ENCODE assay signal across 38 cellular contexts in genomic region chr4:128556756-128557155, GRCh38.
"Had no signal": no experiment of that assay in that cellular context is flagged by ENCODE, and none has a peak within 500 bp of the region (broad histone marks: within the 10 kb centered on the region; RNA-seq: fewer than 3 reads in every experiment).

No MANE protein-coding gene starts in this region.

- H3K27me3 ChIP-seq: adrenal gland, cardiac muscle cell had no signal

- H3K27ac ChIP-seq: adrenal gland, cardiac muscle cell, VCaP had no signal

- H3K4me3 Mint-ChIP-seq: activated B cell treated with CpG ODN at 0.5 μM for 24 hours; activated CD4-positive, alpha-beta memory T cell treated with anti-CD3 and anti-CD28 coated beads for 36 hours; activated CD4-positive, alpha-beta T cell treated with anti-CD3 and anti-CD28 coated beads, Interleukin-2, amount 10 ng/mL, durations not matched to agents 24 days and 14 days; activated CD8-positive, alpha-beta T cell treated with anti-CD3 and anti-CD28 coated beads for 36 hours; activated naive CD4-positive, alpha-beta T cell treated with anti-CD3 and anti-CD28 coated beads for 36 hours; activated naive CD8-positive, alpha-beta T cell treated with anti-CD3 and anti-CD28 coated beads for 36 hours; activated T-cell treated with anti-CD3 and anti-CD28 coated beads, Interleukin-2, amount 50 U/mL, for 4 hours; activated T-cell treated with anti-CD3 and anti-CD28 coated beads, Interleukin-2, amount 50 U/mL, for 72 hours; activated T-helper 1 cell treated with anti-CD3 and anti-CD28 coated beads, Interleukin-12 subunit alpha, Interleukin-12 subunit beta, Interleukin-2, Interleukin-4 antibody, amounts not matched to agents 30 ng/mL and 10 ng/mL and 1 ng/mL, durations not matched to agents 14 hours and 24 hours and 36 hours; activated T-helper 17 cell treated with anti-CD3 and anti-CD28 coated beads, Interleukin-2, amount 50 U/mL, for 72 hours; brain; central memory CD8-positive, alpha-beta T cell; T-helper 1 cell treated with Interleukin-12 subunit alpha and Interleukin-12 subunit beta and Interleukin-4 antibody, amounts not matched to agents 30 μg/mL and 1 μg/mL, for 36 hours; T-helper 2 cell treated with Interferon-gamma antibody and Interleukin-4, amounts not matched to agents 5 μg/mL and 100 μg/mL, for 36 hours had no signal

- H3K36me3 ChIP-seq: adrenal gland, cardiac muscle cell had no signal

- H3K27ac Mint-ChIP-seq: activated B cell treated with CpG ODN at 0.5 μM for 24 hours; activated CD4-positive, alpha-beta memory T cell treated with anti-CD3 and anti-CD28 coated beads for 36 hours; activated CD4-positive, alpha-beta T cell treated with anti-CD3 and anti-CD28 coated beads, Interleukin-2, amount 10 ng/mL, durations not matched to agents 24 days and 14 days; activated CD8-positive, alpha-beta T cell treated with anti-CD3 and anti-CD28 coated beads for 36 hours; activated naive CD4-positive, alpha-beta T cell treated with anti-CD3 and anti-CD28 coated beads for 36 hours; activated naive CD4-positive, alpha-beta T cell treated with anti-CD3 and anti-CD28 coated beads, Interleukin-2, amount 50 U/mL, for 72 hours; activated naive CD8-positive, alpha-beta T cell treated with anti-CD3 and anti-CD28 coated beads for 36 hours; activated T-cell treated with anti-CD3 and anti-CD28 coated beads, Interleukin-2, amount 50 U/mL, for 72 hours; activated T-helper 1 cell treated with anti-CD3 and anti-CD28 coated beads, Interleukin-12 subunit alpha, Interleukin-12 subunit beta, Interleukin-2, Interleukin-4 antibody, amounts not matched to agents 30 ng/mL and 10 ng/mL and 1 ng/mL, durations not matched to agents 14 hours and 24 hours and 36 hours; activated T-helper 17 cell treated with anti-CD3 and anti-CD28 coated beads, Interleukin-2, amount 50 U/mL, for 72 hours; brain; T-helper 1 cell treated with Interleukin-12 subunit alpha and Interleukin-12 subunit beta and Interleukin-4 antibody, amounts not matched to agents 30 μg/mL and 1 μg/mL, for 36 hours; T-helper 2 cell treated with Interferon-gamma antibody and Interleukin-4, amounts not matched to agents 5 μg/mL and 100 μg/mL, for 36 hours had no signal

- DNase-seq: activated B cell treated with CpG ODN at 0.5 μM for 24 hours; activated CD4-positive, alpha-beta memory T cell treated with anti-CD3 and anti-CD28 coated beads for 36 hours; activated CD4-positive, alpha-beta T cell treated with anti-CD3 and anti-CD28 coated beads for 4 hours; activated CD4-positive, alpha-beta T cell treated with anti-CD3 and anti-CD28 coated beads, Interleukin-2, amount 10 ng/mL, durations not matched to agents 24 days and 14 days; activated CD4-positive, alpha-beta T cell treated with anti-CD3 and anti-CD28 coated beads, Interleukin-2, amount 50 U/mL, for 1 hour; activated CD4-positive, alpha-beta T cell treated with anti-CD3 and anti-CD28 coated beads, Interleukin-2, amount 50 U/mL, for 4 hours; activated CD4-positive, CD25-positive, alpha-beta regulatory T cell treated with anti-CD3 and anti-CD28 coated beads, Interleukin-2, amount 50 U/mL, for 72 hours; activated CD8-positive, alpha-beta memory T cell treated with anti-CD3 and anti-CD28 coated beads, Interleukin-2, amount 50 U/mL, for 4 hours; activated CD8-positive, alpha-beta T cell treated with anti-CD3 and anti-CD28 coated beads for 36 hours; activated effector memory CD4-positive, alpha-beta T cell treated with anti-CD3 and anti-CD28 coated beads, Interleukin-2, amount 50 U/mL, for 16 hours; activated gamma-delta T cell treated with Interleukin-2 at 50 U/mL for 16 hours; activated naive CD4-positive, alpha-beta T cell; activated naive CD4-positive, alpha-beta T cell treated with anti-CD3 and anti-CD28 coated beads for 36 hours; activated naive CD4-positive, alpha-beta T cell treated with anti-CD3 and anti-CD28 coated beads, Interleukin-2, amount 50 U/mL, for 16 hours; activated naive CD8-positive, alpha-beta T cell treated with anti-CD3 and anti-CD28 coated beads for 36 hours; activated T-cell treated with anti-CD3 and anti-CD28 coated beads for 4 hours; activated T-cell treated with anti-CD3 and anti-CD28 coated beads, Interleukin-2, amount 50 U/mL, for 1 hour; activated T-cell treated with anti-CD3 and anti-CD28 coated beads, Interleukin-2, amount 50 U/mL, for 4 hours; activated T-cell treated with anti-CD3 and anti-CD28 coated beads, Interleukin-2, amount 50 U/mL, for 72 hours; adrenal gland; amniotic stem cell; aorta; caudate nucleus; cerebellar nuclear complex; T-helper 1 cell; T-helper 2 cell; T-helper 9 cell had no signal

- H3K9me3 ChIP-seq: adrenal gland had no signal

- H3K9me3 Mint-ChIP-seq: activated B cell treated with CpG ODN at 0.5 μM for 24 hours; activated CD4-positive, alpha-beta memory T cell treated with anti-CD3 and anti-CD28 coated beads for 36 hours; activated CD4-positive, alpha-beta T cell treated with anti-CD3 and anti-CD28 coated beads, Interleukin-2, amount 10 ng/mL, durations not matched to agents 24 days and 14 days; activated CD8-positive, alpha-beta T cell treated with anti-CD3 and anti-CD28 coated beads for 36 hours; activated naive CD4-positive, alpha-beta T cell treated with anti-CD3 and anti-CD28 coated beads for 36 hours; activated naive CD4-positive, alpha-beta T cell treated with anti-CD3 and anti-CD28 coated beads, Interleukin-2, amount 50 U/mL, for 72 hours; activated naive CD8-positive, alpha-beta T cell treated with anti-CD3 and anti-CD28 coated beads for 36 hours; activated T-cell treated with anti-CD3 and anti-CD28 coated beads, Interleukin-2, amount 50 U/mL, for 4 hours; activated T-cell treated with anti-CD3 and anti-CD28 coated beads, Interleukin-2, amount 50 U/mL, for 72 hours; activated T-helper 1 cell treated with anti-CD3 and anti-CD28 coated beads, Interleukin-12 subunit alpha, Interleukin-12 subunit beta, Interleukin-2, Interleukin-4 antibody, amounts not matched to agents 30 ng/mL and 10 ng/mL and 1 ng/mL, durations not matched to agents 14 hours and 24 hours and 36 hours; activated T-helper 17 cell treated with anti-CD3 and anti-CD28 coated beads, Interleukin-2, amount 50 U/mL, for 72 hours; central memory CD8-positive, alpha-beta T cell; T-helper 1 cell treated with Interleukin-12 subunit alpha and Interleukin-12 subunit beta and Interleukin-4 antibody, amounts not matched to agents 30 μg/mL and 1 μg/mL, for 36 hours; T-helper 2 cell treated with Interferon-gamma antibody and Interleukin-4, amounts not matched to agents 5 μg/mL and 100 μg/mL, for 36 hours had no signal

- H3K36me3 Mint-ChIP-seq: activated CD4-positive, alpha-beta memory T cell treated with anti-CD3 and anti-CD28 coated beads for 36 hours; brain had no signal

- H3K27me3 Mint-ChIP-seq: brain had no signal

- H3K4me3 ChIP-seq: adrenal gland, cardiac muscle cell had no signal

- ATAC-seq: activated CD8-positive, alpha-beta T cell treated with anti-CD3 and anti-CD28 coated beads for 36 hours; activated naive CD4-positive, alpha-beta T cell treated with anti-CD3 and anti-CD28 coated beads, Interleukin-2, amount 50 U/mL, for 72 hours; activated T-cell treated with anti-CD3 and anti-CD28 coated beads, Interleukin-2, amount 50 U/mL, for 4 hours; activated T-cell treated with anti-CD3 and anti-CD28 coated beads, Interleukin-2, amount 50 U/mL, for 72 hours; activated T-helper 17 cell treated with anti-CD3 and anti-CD28 coated beads, Interleukin-2, amount 50 U/mL, for 72 hours had no signal

- FAIRE-seq: bronchial epithelial cell, TTC549 had no signal
